ENCODE assay signal across 8 cellular contexts in genomic region chr6:154249499-154250298, GRCh38.
DNase-seq lines count a peak whose midpoint lies in the region; ATAC-seq, FAIRE-seq and TF ChIP-seq lines count a peak whose summit lies in the region.

No MANE protein-coding gene starts in this region.

- H3K36me3 ChIP-seq in right lobe of liver: no peaks in the 10 kb centered on the region
- no peaks in the 10 kb centered on the region for H3K36me3 ChIP-seq in HepG2 (replicated peaks in 1 of 2; ENCODE audit: control insufficient read depth in 1 of 2, insufficient read depth in 2 of 2, low read length in 2 of 2)
- no peaks in the 10 kb centered on the region for H3K36me3 ChIP-seq in transverse colon
- H3K36me3 ChIP-seq in gastrocnemius medialis: no peaks in the 10 kb centered on the region

- H3K27me3 Mint-ChIP-seq in activated T-cell treated with anti-CD3 and anti-CD28 coated beads, Interleukin-2, amount 50 U/mL, for 4 hours (ENCODE audit: low read depth): no peaks in the 10 kb centered on the region

- H3K79me2 ChIP-seq in HepG2 (ENCODE audit: insufficient read depth, low read length): no peaks in the 10 kb centered on the region

- H3K9me3 Mint-ChIP-seq in activated T-cell treated with anti-CD3 and anti-CD28 coated beads, Interleukin-2, amount 50 U/mL, for 4 hours: peaks cover 7% of the 10 kb centered on the region

- H3K4me1 ChIP-seq in right lobe of liver (no peaks in the 10 kb centered on the region), HepG2 (ENCODE audit: insufficient read depth, low read length) (no peaks in the 10 kb centered on the region), transverse colon (peaks cover 0 to 9% (median 0%) of the 10 kb centered on the region in 4 donors), gastrocnemius medialis (no peaks in the 10 kb centered on the region)

- CTCF ChIA-PET in HepG2 (lab: Yijun Ruan, JAX; ENCODE audit: low intra/inter-chr PET ratio, low total read pairs): no interaction called here

- WGBS in right lobe of liver (ENCODE audit: insufficient coverage, low coverage, low lambda C conversion rate, missing lambda C conversion rate): 50% methylated on average over 5 of the region's 8 CpGs
- WGBS in HepG2 (ENCODE audit: low lambda C conversion rate): 14% methylated on average over 8 of the region's 8 CpGs
- WGBS in transverse colon (ENCODE audit: low coverage in 1 of 2), 2 donors: 30 to 51% methylated on average over 4 to 8 of the region's 8 CpGs

- H3K4me3 ChIP-seq in right lobe of liver: no peak overlapping the region
- no peak overlapping the region for H3K4me3 ChIP-seq in HepG2 (replicated peaks in 1 of 3; ENCODE audit: insufficient read depth in 1 of 3, low read depth in 2 of 3, low read length in 3 of 3)
- no peak overlapping the region for H3K4me3 ChIP-seq in transverse colon
- no peak overlapping the region for H3K4me3 ChIP-seq in gastrocnemius medialis

- H3K27me3 ChIP-seq in right lobe of liver (no peaks in the 10 kb centered on the region), HepG2 (ENCODE audit: control insufficient read depth in 1 of 2, insufficient read depth in 2 of 2, low read length in 2 of 2) (peaks cover 0 to 16% of the 10 kb centered on the region in 2 experiments; a peak in 2 of 5 replicates), transverse colon (no peaks in the 10 kb centered on the region), gastrocnemius medialis (no peaks in the 10 kb centered on the region)

- H3K27ac ChIP-seq in right lobe of liver (no peak overlapping the region), HepG2 (ENCODE audit: extremely low read length, insufficient read depth, low read length) (no peak overlapping the region), transverse colon (peak overlapping the region in 3 of 4 donors; percentile 34 to 63 (median 35)), gastrocnemius medialis (no peak overlapping the region)

- in situ Hi-C loops in HepG2 (cut with HindIII; ENCODE audit: extremely low pct_ligation_motif_present, low pct_unique_long_range_greater_than_20kb) (no loop called here), transverse colon (cut with MboI; ENCODE audit: low pct_ligation_motif_present in 1 of 4, low pct_unique_long_range_greater_than_20kb in 1 of 4, low sequenced_read_pairs in 3 of 4) (no loop called here), gastrocnemius medialis (cut with MboI; ENCODE audit: low sequenced_read_pairs in 4 of 4) (no loop called here)

- H3K36me3 Mint-ChIP-seq in activated T-cell treated with anti-CD3 and anti-CD28 coated beads, Interleukin-2, amount 50 U/mL, for 4 hours (ENCODE audit: insufficient read depth): no peaks in the 10 kb centered on the region

- no peak overlapping the region for H3K4me2 ChIP-seq in HepG2 (ENCODE audit: low read depth, low read length)

- TF ChIP-seq EP300 in HepG2 (IDR thresholded peaks at IDR 0.05; ENCODE audit: low read depth in 2 of 2, low read length in 2 of 2): no peak
- TF ChIP-seq EP300 in HepG2 (CRISPR knock-in tag; IDR thresholded peaks at IDR 0.05; ENCODE audit: borderline replicate concordance): no peak
- no peak for TF ChIP-seq EP300 in transverse colon (IDR thresholded peaks at IDR 0.05; ENCODE audit: low read depth)

- no TSS peak for BruUV-seq in HepG2 (replicated peaks; lab: Mats Ljungman, UMichigan)

- H3K9ac ChIP-seq in HepG2 (ENCODE audit: insufficient read depth, low read depth, low read length): no peak overlapping the region

- TF ChIP-seq CTCF in right lobe of liver (IDR thresholded peaks at IDR 0.05) (no peak), HepG2 (CRISPR knock-in tag; IDR thresholded peaks at IDR 0.05) (no peak), transverse colon (IDR thresholded peaks at IDR 0.05) (no peak), gastrocnemius medialis (IDR thresholded peaks at IDR 0.05 in 4 of 5, conservative IDR thresholded peaks at IDR 0.05 in 1 of 5) (no peak)

- no peak overlapping the region for H2AFZ ChIP-seq in HepG2 (ENCODE audit: low read length)

- intact Hi-C loops in right lobe of liver (cut with DNase I): no loop called here
- intact Hi-C loops in HepG2 (cut with micrococcal nuclease; ENCODE audit: unreplicated experiment): no loop called here
- intact Hi-C loops in transverse colon (cut with DNase I; ENCODE audit: low total_unique reads): no loop called here
- intact Hi-C loops in gastrocnemius medialis (cut with DNase I; ENCODE audit: low total_unique reads): no loop called here

- no peak for TF ChIP-seq RAD21 in HepG2 (CRISPR knock-in tag; IDR thresholded peaks at IDR 0.05)

- TF ChIP-seq POLR2A in right lobe of liver (IDR thresholded peaks at IDR 0.05) (no peak), HepG2 (IDR thresholded peaks at IDR 0.05; ENCODE audit: insufficient read depth in 1 of 2, low read depth in 2 of 2, low read length in 2 of 2) (no peak), transverse colon (IDR thresholded peaks at IDR 0.05) (no peak), gastrocnemius medialis (IDR thresholded peaks at IDR 0.05) (no peak)

- peak in 3 of 4 donors; percentile 17 to 33 (median 31) for ATAC-seq in right lobe of liver
- ATAC-seq in HepG2: no peak
- ATAC-seq in HG03095 (IDR thresholded peaks at IDR 0.05; ENCODE audit: unreplicated experiment): peak; percentile 63
- ATAC-seq in activated T-cell treated with anti-CD3 and anti-CD28 coated beads, Interleukin-2, amount 50 U/mL, for 4 hours: peak; percentile 55 to 62
- ATAC-seq in gastrocnemius medialis: no peak

- POLR2A ChIA-PET in HepG2 (lab: Yijun Ruan, JAX): no interaction called here

- no peak for FAIRE-seq in HepG2 (lab: Jason Lieb, UNC)

- peaks cover 74% of the 10 kb centered on the region for H3K4me1 Mint-ChIP-seq in activated T-cell treated with anti-CD3 and anti-CD28 coated beads, Interleukin-2, amount 50 U/mL, for 4 hours (ENCODE audit: low read depth)

- H3K9me3 ChIP-seq in right lobe of liver (no peaks in the 10 kb centered on the region), HepG2 (ENCODE audit: low read length) (no peaks in the 10 kb centered on the region), transverse colon (peaks cover 0 to under 1% of the 10 kb centered on the region in 2 donors), gastrocnemius medialis (no peaks in the 10 kb centered on the region)

- peak overlapping the region; percentile 70 for H3K4me3 Mint-ChIP-seq in activated T-cell treated with anti-CD3 and anti-CD28 coated beads, Interleukin-2, amount 50 U/mL, for 4 hours

- DNase-seq in right lobe of liver: no peak
- no peak for DNase-seq in HepG2 (ENCODE audit: low spot score)
- DNase-seq in activated T-cell treated with anti-CD3 and anti-CD28 coated beads, Interleukin-2, amount 50 U/mL, for 4 hours: no peak
- no peak for DNase-seq in transverse colon
- DNase-seq in NCI-H187 treated with DMSO at 0.1 percent for 48 hours (lab: John Stamatoyannopoulos, UW): no peak
- DNase-seq in D341Med (ENCODE audit: low spot score): no peak
- no peak for DNase-seq in gastrocnemius medialis

- no peaks in the 10 kb centered on the region for H4K20me1 ChIP-seq in HepG2 (ENCODE audit: insufficient read depth, low read length)

TF ChIP-seq in HepG2, 621 proteins besides CTCF, POLR2A, EP300 and RAD21:
- TF ChIP-seq SMC3 (IDR thresholded peaks at IDR 0.05; ENCODE audit: low read length): no peak
- TF ChIP-seq NR2F1 (CRISPR knock-in tag; IDR thresholded peaks at IDR 0.05): no peak
- TF ChIP-seq ZNF253 (CRISPR knock-in tag; IDR thresholded peaks at IDR 0.05; ENCODE audit: borderline replicate concordance): no peak
- no peak for TF ChIP-seq NCOA2 (CRISPR knock-in tag; IDR thresholded peaks at IDR 0.05)
- TF ChIP-seq CSRNP2 (CRISPR knock-in tag; conservative IDR thresholded peaks at IDR 0.05; ENCODE audit: low read depth): no peak
- no peak for TF ChIP-seq GATAD2A (CRISPR knock-in tag; IDR thresholded peaks at IDR 0.05)
- TF ChIP-seq KLF15 (CRISPR knock-in tag; IDR thresholded peaks at IDR 0.05; ENCODE audit: borderline replicate concordance): no peak
- no peak for TF ChIP-seq ZNF790 (CRISPR knock-in tag; IDR thresholded peaks at IDR 0.05; ENCODE audit: borderline replicate concordance)
- no peak for TF ChIP-seq ZNF572 (CRISPR knock-in tag; IDR thresholded peaks at IDR 0.05)
- TF ChIP-seq ZNF510 (CRISPR knock-in tag; IDR thresholded peaks at IDR 0.05; ENCODE audit: low read depth): no peak

Comparison
In these comparisons a context has a peak if more than half of its experiments do, and no peak if none do; other contexts are left out.
1. ATAC-seq: peak in right lobe of liver (3 of 4), HG03095 (single experiment) and activated T-cell treated with anti-CD3 and anti-CD28 coated beads, Interleukin-2, amount 50 U/mL, for 4 hours (2 of 2); none in HepG2 (single experiment) and gastrocnemius medialis (0 of 2).
2. H3K27ac ChIP-seq: peak in transverse colon (3 of 4); none in right lobe of liver (0 of 3), HepG2 (single experiment) and gastrocnemius medialis (0 of 4).